In genomic region chr13:98460519-98460918, GRCh38 we compare ENCODE assay signal across 33 cellular contexts.
DNase-seq lines count a peak whose midpoint lies in the region; ATAC-seq and TF ChIP-seq lines count a peak whose summit lies in the region.
"Had no signal": no experiment of that assay in that cellular context is flagged by ENCODE, and none has a peak within 500 bp of the region (broad histone marks: within the 10 kb centered on the region; RNA-seq: fewer than 3 reads in every experiment).

No MANE protein-coding gene starts in this region.

- H3K36me3 ChIP-seq in BJ (ENCODE audit: control insufficient read depth, insufficient read depth, low read length): peaks cover 48% of the 10 kb centered on the region

- H3K27me3 ChIP-seq in BJ (ENCODE audit: control insufficient read depth, insufficient read depth, low read length): no peaks in the 10 kb centered on the region
- H3K27me3 ChIP-seq: BE2C, brain microvascular endothelial cell, gastroesophageal sphincter, hepatocyte, spleen, vagina had no signal

- peaks cover 58% of the 10 kb centered on the region for H3K36me3 Mint-ChIP-seq in activated CD4-positive, alpha-beta memory T cell treated with anti-CD3 and anti-CD28 coated beads for 36 hours
- peaks cover 77% of the 10 kb centered on the region for H3K36me3 Mint-ChIP-seq in activated CD4-positive, alpha-beta memory T cell treated with anti-CD3 and anti-CD28 coated beads, Interleukin-2, amount 10 ng/mL, durations not matched to agents 7 days and 5 days (ENCODE audit: low read depth)
- H3K36me3 Mint-ChIP-seq in central memory CD8-positive, alpha-beta T cell (ENCODE audit: insufficient read depth): peaks cover 54% of the 10 kb centered on the region
- peaks cover 55% of the 10 kb centered on the region for H3K36me3 Mint-ChIP-seq in osteocyte (ENCODE audit: unreplicated experiment)

- H3K27me3 Mint-ChIP-seq in activated CD4-positive, alpha-beta memory T cell treated with anti-CD3 and anti-CD28 coated beads for 36 hours: no peaks in the 10 kb centered on the region
- H3K27me3 Mint-ChIP-seq in activated CD4-positive, alpha-beta memory T cell treated with anti-CD3 and anti-CD28 coated beads, Interleukin-2, amount 10 ng/mL, durations not matched to agents 7 days and 5 days: no peaks in the 10 kb centered on the region
- no peaks in the 10 kb centered on the region for H3K27me3 Mint-ChIP-seq in central memory CD8-positive, alpha-beta T cell
- H3K27me3 Mint-ChIP-seq in osteocyte (ENCODE audit: unreplicated experiment): no peaks in the 10 kb centered on the region
- H3K27me3 Mint-ChIP-seq: activated CD4-positive, alpha-beta T cell treated with anti-CD3 and anti-CD28 coated beads, Interleukin-2, amount 10 ng/mL, durations not matched to agents 24 days and 14 days; stimulated activated naive CD8-positive, alpha-beta T cell treated with anti-CD3 and anti-CD28 coated beads, Interleukin-15, Interleukin-2, amounts not matched to agents 100 ng/mL and 50 ng/mL, for 24 hours had no signal

- H3K4me3 Mint-ChIP-seq in activated CD4-positive, alpha-beta memory T cell treated with anti-CD3 and anti-CD28 coated beads for 36 hours: no peak overlapping the region
- H3K4me3 Mint-ChIP-seq in activated CD4-positive, alpha-beta memory T cell treated with anti-CD3 and anti-CD28 coated beads, Interleukin-2, amount 10 ng/mL, durations not matched to agents 7 days and 5 days: no peak overlapping the region
- H3K4me3 Mint-ChIP-seq in central memory CD8-positive, alpha-beta T cell: no peak overlapping the region
- no peak overlapping the region for H3K4me3 Mint-ChIP-seq in osteocyte (ENCODE audit: unreplicated experiment)
- H3K4me3 Mint-ChIP-seq: activated CD4-positive, alpha-beta T cell treated with anti-CD3 and anti-CD28 coated beads, Interleukin-2, amount 10 ng/mL, durations not matched to agents 24 days and 14 days; neural crest cell; stimulated activated naive CD8-positive, alpha-beta T cell treated with anti-CD3 and anti-CD28 coated beads, Interleukin-15, Interleukin-2, amounts not matched to agents 100 ng/mL and 50 ng/mL, for 24 hours; T-helper 2 cell treated with Interferon-gamma antibody and Interleukin-4, amounts not matched to agents 5 μg/mL and 100 μg/mL, for 36 hours had no signal

- ATAC-seq in central memory CD8-positive, alpha-beta T cell (replicated peaks; ENCODE audit: extremely low read depth, poor library complexity, severe bottlenecking): no peak
- ATAC-seq in HG02840 (IDR thresholded peaks at IDR 0.05; ENCODE audit: low FRiP score, unreplicated experiment) (no peak), HG03159 (IDR thresholded peaks at IDR 0.05; ENCODE audit: unreplicated experiment) (no peak), GM18511 (IDR thresholded peaks at IDR 0.05; ENCODE audit: unreplicated experiment) (no peak)
- ATAC-seq: activated naive CD4-positive, alpha-beta T cell treated with anti-CD3 and anti-CD28 coated beads, Interleukin-2, amount 50 U/mL, for 72 hours; gastroesophageal sphincter; mucosa of descending colon; right cardiac atrium had no signal

- TF ChIP-seq CTCF in BJ (IDR thresholded peaks at IDR 0.05; ENCODE audit: insufficient read depth, low read depth, low read length) (no peak), osteocyte (IDR thresholded peaks at IDR 0.05) (no peak)

- intact Hi-C loops in activated CD4-positive, alpha-beta memory T cell treated with anti-CD3 and anti-CD28 coated beads for 36 hours (cut with micrococcal nuclease): no loop called here

- H3K27ac Mint-ChIP-seq in activated CD4-positive, alpha-beta memory T cell treated with anti-CD3 and anti-CD28 coated beads for 36 hours: peak overlapping the region; percentile 8
- no peak overlapping the region for H3K27ac Mint-ChIP-seq in activated CD4-positive, alpha-beta memory T cell treated with anti-CD3 and anti-CD28 coated beads, Interleukin-2, amount 10 ng/mL, durations not matched to agents 7 days and 5 days
- H3K27ac Mint-ChIP-seq in central memory CD8-positive, alpha-beta T cell (ENCODE audit: low read depth): peak overlapping the region; percentile 73
- H3K27ac Mint-ChIP-seq in osteocyte (ENCODE audit: unreplicated experiment): peak overlapping the region; percentile 27
- H3K27ac Mint-ChIP-seq: activated CD4-positive, alpha-beta T cell treated with anti-CD3 and anti-CD28 coated beads, Interleukin-2, amount 10 ng/mL, durations not matched to agents 24 days and 14 days; activated T-helper 2 cell treated with anti-CD3 and anti-CD28 coated beads, Interferon-gamma antibody, Interleukin-2, Interleukin-4, amounts not matched to agents 10 μg/mL and 5 μg/mL and 100 μg/mL, durations not matched to agents 14 hours and 24 hours and 36 hours; stimulated activated naive CD8-positive, alpha-beta T cell treated with anti-CD3 and anti-CD28 coated beads, Interleukin-15, Interleukin-2, amounts not matched to agents 100 ng/mL and 50 ng/mL, for 24 hours had no signal

- DNase-seq in activated CD4-positive, alpha-beta memory T cell treated with anti-CD3 and anti-CD28 coated beads for 36 hours: no peak
- no peak for DNase-seq in activated CD4-positive, alpha-beta memory T cell treated with anti-CD3 and anti-CD28 coated beads, Interleukin-2, amount 10 ng/mL, durations not matched to agents 7 days and 5 days
- peak; percentile 43 for DNase-seq in BJ (ENCODE audit: low read depth)
- DNase-seq in central memory CD8-positive, alpha-beta T cell (ENCODE audit: low spot score in 2 of 2): no peak
- no peak for DNase-seq in osteocyte (ENCODE audit: extremely low spot score, unreplicated experiment)
- DNase-seq: activated CD4-positive, alpha-beta T cell treated with anti-CD3 and anti-CD28 coated beads, Interleukin-2, amount 10 ng/mL, durations not matched to agents 24 days and 14 days; BE2C; brain microvascular endothelial cell; COR-L47; H7; mammary epithelial cell; MM.1S; mucosa of descending colon; NCI-H1417; NCI-H2081; NCI-H226; NCI-H69; right cardiac atrium; Right ventricle myocardium superior; spleen; stimulated activated CD4-positive, alpha-beta T cell treated with anti-CD3 and anti-CD28 coated beads, Interleukin-2, amount 100 ng/mL, for 24 hours had no signal

- peaks cover 6% of the 10 kb centered on the region for H3K4me1 Mint-ChIP-seq in activated CD4-positive, alpha-beta memory T cell treated with anti-CD3 and anti-CD28 coated beads for 36 hours (ENCODE audit: low read depth)
- peaks cover 5% of the 10 kb centered on the region for H3K4me1 Mint-ChIP-seq in activated CD4-positive, alpha-beta memory T cell treated with anti-CD3 and anti-CD28 coated beads, Interleukin-2, amount 10 ng/mL, durations not matched to agents 7 days and 5 days
- H3K4me1 Mint-ChIP-seq in central memory CD8-positive, alpha-beta T cell: peaks cover 17% of the 10 kb centered on the region
- H3K4me1 Mint-ChIP-seq in osteocyte (ENCODE audit: unreplicated experiment): peaks cover 38% of the 10 kb centered on the region

- no peak overlapping the region for H3K4me3 ChIP-seq in BJ (ENCODE audit: low read depth, low read length)
- H3K4me3 ChIP-seq: gastroesophageal sphincter, hepatocyte, mucosa of descending colon, spleen, thoracic aorta, vagina had no signal

- POLR2A ChIA-PET in activated CD4-positive, alpha-beta memory T cell treated with anti-CD3 and anti-CD28 coated beads for 36 hours (lab: Charles Lee): no interaction called here
- POLR2A ChIA-PET in activated CD4-positive, alpha-beta memory T cell treated with anti-CD3 and anti-CD28 coated beads, Interleukin-2, amount 10 ng/mL, durations not matched to agents 7 days and 5 days (lab: Charles Lee): no interaction called here
- POLR2A ChIA-PET in BJ (lab: Charles Lee): no interaction called here

- no peaks in the 10 kb centered on the region for H3K9me3 Mint-ChIP-seq in activated CD4-positive, alpha-beta memory T cell treated with anti-CD3 and anti-CD28 coated beads for 36 hours
- no peaks in the 10 kb centered on the region for H3K9me3 Mint-ChIP-seq in activated CD4-positive, alpha-beta memory T cell treated with anti-CD3 and anti-CD28 coated beads, Interleukin-2, amount 10 ng/mL, durations not matched to agents 7 days and 5 days
- no peaks in the 10 kb centered on the region for H3K9me3 Mint-ChIP-seq in central memory CD8-positive, alpha-beta T cell
- H3K9me3 Mint-ChIP-seq in osteocyte (ENCODE audit: unreplicated experiment): no peaks in the 10 kb centered on the region
- H3K9me3 Mint-ChIP-seq: activated CD4-positive, alpha-beta T cell treated with anti-CD3 and anti-CD28 coated beads, Interleukin-2, amount 10 ng/mL, durations not matched to agents 24 days and 14 days; activated naive CD4-positive, alpha-beta T cell treated with anti-CD3 and anti-CD28 coated beads, Interleukin-2, amount 50 U/mL, for 72 hours; activated T-helper 2 cell treated with anti-CD3 and anti-CD28 coated beads, Interferon-gamma antibody, Interleukin-2, Interleukin-4, amounts not matched to agents 10 μg/mL and 5 μg/mL and 100 μg/mL, durations not matched to agents 14 hours and 24 hours and 36 hours; neural crest cell; stimulated activated naive CD8-positive, alpha-beta T cell treated with anti-CD3 and anti-CD28 coated beads, Interleukin-15, Interleukin-2, amounts not matched to agents 100 ng/mL and 50 ng/mL, for 24 hours; T-helper 2 cell treated with Interferon-gamma antibody and Interleukin-4, amounts not matched to agents 5 μg/mL and 100 μg/mL, for 36 hours had no signal

- CTCF ChIA-PET in activated CD4-positive, alpha-beta memory T cell treated with anti-CD3 and anti-CD28 coated beads for 36 hours (lab: Charles Lee): no interaction called here
- CTCF ChIA-PET in activated CD4-positive, alpha-beta memory T cell treated with anti-CD3 and anti-CD28 coated beads, Interleukin-2, amount 10 ng/mL, durations not matched to agents 7 days and 5 days (lab: Charles Lee): interaction anchor here (0.6 kb wide), 1 partner anchor 383 kb away, joined by 3 read pairs; no protein-coding TSS in a partner anchor
- CTCF ChIA-PET in BJ (lab: Yijun Ruan, JAX): interaction anchor here (0.6 to 1.4 kb wide), 2 partner anchors 15 to 172 kb away, joined by 3 to 4 read pairs; no protein-coding TSS in a partner anchor
